In genomic region chr3:3594986-3595385, GRCh38 we compare ENCODE assay signal across 9 cellular contexts.
"Had no signal": no experiment of that assay in that cellular context is flagged by ENCODE, and none has a peak within 500 bp of the region (broad histone marks: within the 10 kb centered on the region; RNA-seq: fewer than 3 reads in every experiment).

No MANE protein-coding gene starts in this region.

- FAIRE-seq: H1, H54, HTR-8/SVneo, K562 had no signal

- H3K4me3 ChIP-seq: GM23338, K562 had no signal

- ATAC-seq: GM23338, K562 had no signal

- DNase-seq: H9, HCEC 1CT, IMR-90, KG1 had no signal
